Comparison of ENCODE assay signal across 15 cellular contexts in the genomic region with DNA sequence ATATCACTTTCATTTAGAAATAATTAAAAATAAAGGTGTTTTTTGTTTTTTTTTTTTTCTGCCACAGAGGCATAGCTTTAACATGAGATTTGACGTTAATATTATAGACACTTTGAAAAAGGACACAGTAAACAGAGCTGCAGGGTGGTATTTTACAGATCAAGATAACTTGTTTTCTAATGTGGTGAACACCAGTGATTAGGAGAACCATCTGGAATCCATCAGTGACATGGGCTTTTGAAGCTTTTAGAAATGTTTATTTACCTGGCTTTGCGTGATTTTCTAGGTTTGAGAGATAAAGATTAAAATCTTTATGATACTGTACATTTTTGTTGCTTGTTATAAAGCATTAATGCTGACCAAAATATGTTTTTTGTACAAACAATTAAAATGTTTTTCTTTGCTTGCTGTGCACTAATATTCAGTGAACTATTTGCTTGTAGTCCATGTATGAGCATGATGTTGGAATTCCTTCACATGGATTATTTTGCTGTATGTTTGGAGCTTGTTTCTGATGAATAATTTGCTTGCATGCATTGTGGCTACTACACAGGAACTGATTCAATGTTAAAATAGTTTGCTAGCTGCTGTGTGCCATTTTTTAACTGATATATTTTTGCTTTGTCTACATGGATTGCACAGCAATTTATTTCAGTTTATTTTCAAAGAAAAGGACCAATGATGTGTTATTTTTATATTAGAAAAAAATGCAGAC.
"Had no signal": no experiment of that assay in that cellular context is flagged by ENCODE, and none has a peak within 500 bp of the region (broad histone marks: within the 10 kb centered on the region; RNA-seq: fewer than 3 reads in every experiment).

No MANE protein-coding gene starts in this region.

- H3K27me3 ChIP-seq: right atrium auricular region, transverse colon had no signal

- H3K9me3 Mint-ChIP-seq: activated CD4-positive, alpha-beta T cell treated with anti-CD3 and anti-CD28 coated beads, Interleukin-2, amount 10 ng/mL, durations not matched to agents 24 days and 14 days; activated naive CD4-positive, alpha-beta T cell treated with anti-CD3 and anti-CD28 coated beads for 36 hours; activated T-helper 17 cell treated with anti-CD3 and anti-CD28 coated beads, Interleukin-2, amount 50 U/mL, for 72 hours; central memory CD8-positive, alpha-beta T cell; endodermal cell had no signal

- H3K9me3 ChIP-seq: heart right ventricle, right atrium auricular region, transverse colon had no signal

- H3K4me1 Mint-ChIP-seq: activated CD4-positive, alpha-beta T cell treated with anti-CD3 and anti-CD28 coated beads, Interleukin-2, amount 10 ng/mL, durations not matched to agents 24 days and 14 days; activated T-helper 17 cell treated with anti-CD3 and anti-CD28 coated beads, Interleukin-2, amount 50 U/mL, for 72 hours; central memory CD8-positive, alpha-beta T cell; T-helper 17 cell had no signal

- H3K27me3 Mint-ChIP-seq: central memory CD8-positive, alpha-beta T cell had no signal

- H3K27ac Mint-ChIP-seq: activated CD4-positive, alpha-beta T cell treated with anti-CD3 and anti-CD28 coated beads, Interleukin-2, amount 10 ng/mL, durations not matched to agents 24 days and 14 days; activated naive CD4-positive, alpha-beta T cell treated with anti-CD3 and anti-CD28 coated beads for 36 hours; activated T-helper 17 cell treated with anti-CD3 and anti-CD28 coated beads, Interleukin-2, amount 50 U/mL, for 72 hours; endodermal cell; T-helper 17 cell; WTC11 had no signal

- H3K27ac ChIP-seq: heart right ventricle, right atrium auricular region, skin epidermis, transverse colon had no signal

- H3K4me1 ChIP-seq: heart right ventricle, right atrium auricular region, transverse colon had no signal

- DNase-seq: activated CD4-positive, alpha-beta T cell treated with anti-CD3 and anti-CD28 coated beads, Interleukin-2, amount 10 ng/mL, durations not matched to agents 24 days and 14 days; activated CD8-positive, alpha-beta memory T cell treated with anti-CD3 and anti-CD28 coated beads for 24 hours; activated naive CD4-positive, alpha-beta T cell treated with anti-CD3 and anti-CD28 coated beads for 36 hours; cortex of kidney; endodermal cell; foreskin melanocyte; heart right ventricle; kidney glomerular epithelial cell; T-helper 17 cell; transverse colon had no signal

- ATAC-seq: activated T-helper 17 cell treated with anti-CD3 and anti-CD28 coated beads, Interleukin-2, amount 50 U/mL, for 72 hours; heart right ventricle; T-helper 17 cell; WTC11 had no signal

- H3K4me3 ChIP-seq: heart right ventricle, right atrium auricular region, skin epidermis, transverse colon had no signal

- H3K36me3 ChIP-seq: heart right ventricle, right atrium auricular region, transverse colon had no signal

- H3K4me3 Mint-ChIP-seq: activated CD4-positive, alpha-beta T cell treated with anti-CD3 and anti-CD28 coated beads, Interleukin-2, amount 10 ng/mL, durations not matched to agents 24 days and 14 days; activated naive CD4-positive, alpha-beta T cell treated with anti-CD3 and anti-CD28 coated beads for 36 hours; activated T-helper 17 cell treated with anti-CD3 and anti-CD28 coated beads, Interleukin-2, amount 50 U/mL, for 72 hours; central memory CD8-positive, alpha-beta T cell; endodermal cell; T-helper 17 cell; WTC11 had no signal
